28 cellular contexts compared by ENCODE assay signal in the genomic region with DNA sequence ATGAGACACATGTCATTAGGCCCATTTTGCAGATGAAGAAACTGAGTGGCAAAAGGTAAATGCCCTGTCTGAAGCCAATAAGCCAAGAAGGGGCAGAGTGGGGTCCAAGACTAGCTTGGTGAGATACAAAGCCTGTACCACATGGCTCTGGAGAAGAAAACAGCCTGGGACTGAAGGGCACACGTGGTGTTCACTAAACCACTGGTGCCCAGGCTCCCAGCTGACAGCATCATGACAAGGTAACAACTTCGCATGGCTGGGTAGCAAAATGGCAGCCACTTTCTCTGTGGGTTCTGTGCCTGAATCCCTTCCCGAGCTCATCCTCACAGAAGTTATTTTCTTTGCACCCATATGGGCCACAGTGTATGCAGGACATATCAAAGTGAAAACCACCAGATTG.
"Had no signal": no experiment of that assay in that cellular context is flagged by ENCODE, and none has a peak within 500 bp of the region (broad histone marks: within the 10 kb centered on the region; RNA-seq: fewer than 3 reads in every experiment).

No MANE protein-coding gene starts in this region.

- H3K36me3 ChIP-seq: colonic mucosa, esophagus muscularis mucosa, esophagus squamous epithelium, gastrocnemius medialis, gastroesophageal sphincter, heart left ventricle, heart right ventricle had no signal

- H3K4me3 ChIP-seq: colonic mucosa, coronary artery, dorsolateral prefrontal cortex, esophagus muscularis mucosa, esophagus squamous epithelium, gastrocnemius medialis, gastroesophageal sphincter, heart left ventricle, heart right ventricle had no signal

- H3K9me3 ChIP-seq: colonic mucosa, esophagus squamous epithelium, gastrocnemius medialis had no signal

- FAIRE-seq: colon, endometrium, endothelial cell of umbilical vein, frontal cortex had no signal

- ATAC-seq: effector memory CD8-positive, alpha-beta T cell; esophagus mucosa; foreskin keratinocyte; gastrocnemius medialis; gastroesophageal sphincter; heart left ventricle; heart right ventricle had no signal

- DNase-seq: colonic mucosa; cortex of kidney; dermis blood vessel endothelial cell; dorsolateral prefrontal cortex; effector CD4-positive, alpha-beta T cell; effector CD8-positive, alpha-beta T cell; effector memory CD4-positive, alpha-beta T cell; effector memory CD8-positive, alpha-beta T cell; endodermal cell; erythroblast; esophagus squamous epithelium; foreskin fibroblast; foreskin keratinocyte; foreskin melanocyte; gastrocnemius medialis; glutamatergic neuron; head of caudate nucleus; heart left ventricle; heart right ventricle had no signal

- H3K27me3 ChIP-seq: colonic mucosa, gastrocnemius medialis had no signal

- H3K4me1 ChIP-seq: colonic mucosa, esophagus muscularis mucosa, esophagus squamous epithelium, foreskin keratinocyte, gastrocnemius medialis, gastroesophageal sphincter, heart left ventricle, heart right ventricle had no signal

- H3K27ac ChIP-seq: colonic mucosa, coronary artery, dorsolateral prefrontal cortex, epithelial cell of prostate, esophagus muscularis mucosa, esophagus squamous epithelium, foreskin keratinocyte, gastrocnemius medialis, gastroesophageal sphincter, heart left ventricle, heart right ventricle had no signal
